ENCODE assay signal across 27 cellular contexts in genomic region chr11:25625094-25625493, GRCh38.
"Had no signal": no experiment of that assay in that cellular context is flagged by ENCODE, and none has a peak within 500 bp of the region (broad histone marks: within the 10 kb centered on the region; RNA-seq: fewer than 3 reads in every experiment).

No MANE protein-coding gene starts in this region.

- H3K27me3 ChIP-seq: esophagus squamous epithelium, gastrocnemius medialis, heart right ventricle, left lung had no signal

- H3K27ac Mint-ChIP-seq: dendritic cell treated with granulocyte-macrophage colony-stimulating factor and Interleukin-4, amounts not matched to agents 40 ng/mL and 50 ng/mL, for 4 days; effector memory CD8-positive, alpha-beta T cell; endodermal cell; naive thymus-derived CD4-positive, alpha-beta T cell; natural killer cell had no signal

- H3K4me1 Mint-ChIP-seq: naive thymus-derived CD4-positive, alpha-beta T cell; natural killer cell had no signal

- H3K4me3 Mint-ChIP-seq: dendritic cell treated with granulocyte-macrophage colony-stimulating factor and Interleukin-4, amounts not matched to agents 40 ng/mL and 50 ng/mL, for 4 days; effector memory CD8-positive, alpha-beta T cell; endodermal cell; naive thymus-derived CD4-positive, alpha-beta T cell; natural killer cell had no signal

- H3K4me3 ChIP-seq: esophagus squamous epithelium, gastrocnemius medialis, heart right ventricle, left lung, lower lobe of right lung had no signal

- H3K9me3 ChIP-seq: esophagus squamous epithelium, gastrocnemius medialis, lower lobe of right lung had no signal

- H3K27ac ChIP-seq: epithelial cell of prostate, esophagus squamous epithelium, gastrocnemius medialis, heart right ventricle, left lung, lower lobe of right lung had no signal

- H3K36me3 ChIP-seq: esophagus squamous epithelium, gastrocnemius medialis, heart right ventricle, left lung, lower lobe of right lung had no signal

- H3K4me1 ChIP-seq: esophagus squamous epithelium, gastrocnemius medialis, heart right ventricle, left lung, lower lobe of right lung had no signal

- ATAC-seq: effector memory CD8-positive, alpha-beta T cell; esophagus mucosa; gastrocnemius medialis; heart right ventricle; left cardiac atrium; left lung; left ventricle myocardium superior; lower lobe of right lung; naive thymus-derived CD4-positive, alpha-beta T cell; natural killer cell had no signal

- DNase-seq: cortex of kidney; effector CD8-positive, alpha-beta T cell; effector memory CD8-positive, alpha-beta T cell; endodermal cell; erythroblast; esophagus squamous epithelium; foreskin fibroblast; foreskin melanocyte; gastrocnemius medialis; glutamatergic neuron; head of caudate nucleus; heart right ventricle; hippocampal formation; left cardiac atrium; left ventricle myocardium superior; lower lobe of right lung; mesenchymal stem cell; midbrain; naive thymus-derived CD4-positive, alpha-beta T cell; natural killer cell had no signal

- FAIRE-seq: endometrium, islet of Langerhans, keratinocyte had no signal

- H3K36me3 Mint-ChIP-seq: naive thymus-derived CD4-positive, alpha-beta T cell; natural killer cell had no signal

- H3K27me3 Mint-ChIP-seq: dendritic cell treated with granulocyte-macrophage colony-stimulating factor and Interleukin-4, amounts not matched to agents 40 ng/mL and 50 ng/mL, for 4 days; effector memory CD8-positive, alpha-beta T cell; naive thymus-derived CD4-positive, alpha-beta T cell had no signal
